ENCODE assay signal across 8 cellular contexts in the genomic region with DNA sequence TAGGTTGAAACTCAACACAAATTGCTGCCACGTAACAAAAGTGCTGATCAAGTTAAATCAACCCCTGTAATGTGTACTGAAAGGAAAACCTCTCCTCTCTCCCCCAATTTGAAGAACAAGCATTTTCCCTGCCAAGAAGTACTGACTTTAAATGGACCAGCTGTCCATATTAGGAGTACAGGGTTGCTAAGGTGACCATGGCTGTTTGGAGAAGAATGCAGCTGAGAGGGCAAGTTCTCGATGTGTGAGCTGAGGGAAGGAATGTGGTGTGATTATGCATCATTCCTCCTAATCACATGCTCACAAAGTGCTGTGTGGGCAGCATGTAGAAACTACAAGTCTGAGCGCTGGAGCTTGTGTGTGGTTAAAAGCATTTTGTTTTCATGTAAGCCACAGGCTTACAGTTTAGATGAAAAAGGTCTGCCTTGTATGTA. TPM values are rescaled to one million over a fixed set of nuclear protein-coding genes. Genes with fewer than 3 reads are reported as not detected.
DNase-seq lines count a peak whose midpoint lies in the region; ATAC-seq and TF ChIP-seq lines count a peak whose summit lies in the region.

No MANE protein-coding gene starts in this region.

- H3K36me3 ChIP-seq in Caco-2 (ENCODE audit: control insufficient read depth, insufficient read depth, low read length) (no peaks in the 10 kb centered on the region; the same call in 1 of the 2 replicates), esophagus muscularis mucosa (peaks cover 0 to 7% (median 0%) of the 10 kb centered on the region in 4 donors), muscle layer of duodenum (ENCODE audit: control insufficient read depth in 1 of 2, insufficient read depth in 2 of 2, low read length in 2 of 2) (peaks cover 0 to 4% of the 10 kb centered on the region in 2 donors), tibial artery (peaks cover 0 to 4% (median 0%) of the 10 kb centered on the region in 3 donors)

- WGBS in esophagus muscularis mucosa: 8% methylated on average over 3 of the region's 3 CpGs

- peak overlapping the region; percentile 97 for H3K27ac Mint-ChIP-seq in Caco-2 (ENCODE audit: unreplicated experiment)

- intact Hi-C loops in Caco-2 (cut with micrococcal nuclease; ENCODE audit: unreplicated experiment): no loop called here
- intact Hi-C loops in esophagus muscularis mucosa (cut with DNase I): loop anchor here (10.0 kb wide), 1 partner anchor 60 kb away; a partner anchor contains a TSS
- intact Hi-C loops in tibial artery (cut with DNase I; ENCODE audit: low total_unique reads): no loop called here

- H3K9me3 ChIP-seq in Caco-2 (peaks cover 3% of the 10 kb centered on the region; the same call in 1 of the 2 replicates), esophagus muscularis mucosa (no peaks in the 10 kb centered on the region), muscle layer of duodenum (ENCODE audit: control insufficient read depth in 1 of 2, low read length in 2 of 2) (no peaks in the 10 kb centered on the region), tibial artery (no peaks in the 10 kb centered on the region)

- no peak for TF ChIP-seq POLR2A in esophagus muscularis mucosa (IDR thresholded peaks at IDR 0.05; ENCODE audit: low read depth)

- H3K27me3 Mint-ChIP-seq in Caco-2 (ENCODE audit: insufficient read depth, unreplicated experiment): no peaks in the 10 kb centered on the region

- TF ChIP-seq EP300 in esophagus muscularis mucosa (IDR thresholded peaks at IDR 0.05): no peak

- DNase-seq in Caco-2 (peak; percentile 76 to 80), T1000 (lab: John Stamatoyannopoulos, UW) (peak; percentile 94), esophagus muscularis mucosa (ENCODE audit: extremely low spot score) (peak; percentile 92), tibial artery (peak; percentile 71 to 81), mesenteric fat pad (ENCODE audit: low spot score) (no peak)

- H3K4me3 ChIP-seq in Caco-2 (ENCODE audit: low read depth, low read length) (no peak overlapping the region), esophagus muscularis mucosa (peak overlapping the region in 3 of 4 donors; percentile 18 to 31 (median 24)), muscle layer of duodenum (ENCODE audit: low read depth in 1 of 2, low read length in 2 of 2) (no peak overlapping the region), tibial artery (peak overlapping the region in 1 of 2 donors; percentile 5)

- H3K4me1 Mint-ChIP-seq in Caco-2 (ENCODE audit: low read depth, unreplicated experiment): peaks cover 23% of the 10 kb centered on the region

- no peak for TF ChIP-seq CTCF in Caco-2 (IDR thresholded peaks at IDR 0.05; ENCODE audit: insufficient read depth in 1 of 2, low read depth in 1 of 2, low read length in 1 of 2, severe bottlenecking in 1 of 2, unreplicated experiment in 1 of 2)
- TF ChIP-seq CTCF in esophagus muscularis mucosa (IDR thresholded peaks at IDR 0.05): no peak
- TF ChIP-seq CTCF in tibial artery (IDR thresholded peaks at IDR 0.05): no peak

- CTCF ChIA-PET in Caco-2 (lab: Charles Lee): interaction anchor here (0.6 kb wide), 1 partner anchor 36 kb away, joined by 3 read pairs; no protein-coding TSS in a partner anchor

- H3K9me3 Mint-ChIP-seq in Caco-2 (ENCODE audit: unreplicated experiment): no peaks in the 10 kb centered on the region

- BruUV-seq in Caco-2 (replicated peaks; lab: Mats Ljungman, UMichigan): no TSS peak

- H3K4me3 Mint-ChIP-seq in Caco-2 (ENCODE audit: unreplicated experiment): no peak overlapping the region

- H3K36me3 Mint-ChIP-seq in Caco-2 (ENCODE audit: insufficient read depth, unreplicated experiment): peaks cover 47% of the 10 kb centered on the region

- peak; percentile 75 for ATAC-seq in GM19395 (IDR thresholded peaks at IDR 0.05; ENCODE audit: unreplicated experiment)
- ATAC-seq in HG03520 (IDR thresholded peaks at IDR 0.05; ENCODE audit: unreplicated experiment): peak; percentile 90

- H3K27me3 ChIP-seq in Caco-2 (replicated peaks; ENCODE audit: control insufficient read depth, insufficient read depth, low read length) (no peaks in the 10 kb centered on the region), esophagus muscularis mucosa (no peaks in the 10 kb centered on the region), muscle layer of duodenum (ENCODE audit: low read depth, low read length) (no peaks in the 10 kb centered on the region), tibial artery (no peaks in the 10 kb centered on the region)

- H3K4me1 ChIP-seq in Caco-2 (peaks cover 16% of the 10 kb centered on the region), esophagus muscularis mucosa (peaks cover 10 to 30% (median 26%) of the 10 kb centered on the region in 4 donors), muscle layer of duodenum (ENCODE audit: control insufficient read depth in 1 of 2, insufficient read depth in 2 of 2, low read length in 2 of 2) (peaks cover 0 to 11% of the 10 kb centered on the region in 2 donors), tibial artery (peaks cover 0 to 24% (median 10%) of the 10 kb centered on the region in 4 donors)

- POLR2A ChIA-PET in Caco-2 (lab: Charles Lee): interaction anchor here (0.9 kb wide), 1 partner anchor 64 kb away, joined by 3 read pairs; a partner anchor contains a TSS

- H3K27ac ChIP-seq in esophagus muscularis mucosa (replicated peaks in 1 of 4): peak overlapping the region; percentile 63 to 76 (median 68)
- H3K27ac ChIP-seq in muscle layer of duodenum (ENCODE audit: low read length): peak overlapping the region; percentile 72
- peak overlapping the region; percentile 57 to 58 for H3K27ac ChIP-seq in tibial artery

RNA-seq across cellular contexts. Expression of a gene that starts 50.9 kb away (rescaled TPM):
- total RNA-seq in Caco-2 (2022) (321 and 341 TPM in 2 replicates), esophagus muscularis mucosa (100 to 1,000 TPM in 3 of 4 donors, 10 to 100 TPM in 1; 86.4 to 137 (median 122) TPM), mesenteric fat pad (154 TPM)

Comparison
In these comparisons a context has a peak if more than half of its experiments do, and no peak if none do; other contexts are left out.
1. H3K4me3 ChIP-seq: peak in esophagus muscularis mucosa (3 of 4); none in Caco-2 (single experiment) and muscle layer of duodenum (0 of 2).
2. Peak in every context shown above with its lines, with median percentiles within 50 percentile points of each other: H3K27ac ChIP-seq.